22 cellular contexts compared by ENCODE assay signal in the genomic region with DNA sequence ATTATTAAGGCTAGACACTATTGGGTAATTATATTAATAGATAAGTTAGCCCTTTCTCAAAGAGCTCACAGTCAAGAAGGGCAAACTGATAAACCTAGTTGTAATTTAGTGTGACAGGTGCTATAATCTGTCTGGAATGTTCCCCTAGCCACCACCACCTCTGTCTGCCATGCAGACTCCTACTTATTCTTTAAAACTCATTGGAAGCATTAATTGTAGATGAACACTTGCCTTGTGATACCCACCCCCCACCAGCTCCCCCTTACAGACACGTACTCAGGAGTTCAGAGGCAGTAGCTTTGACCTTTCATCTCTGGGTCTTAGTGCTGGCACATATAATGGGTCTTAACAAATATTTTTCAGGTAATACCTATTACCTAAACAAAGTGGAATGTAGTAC.
DNase-seq lines count a peak whose midpoint lies in the region; ATAC-seq, FAIRE-seq and TF ChIP-seq lines count a peak whose summit lies in the region.
"Had no signal": no experiment of that assay in that cellular context is flagged by ENCODE, and none has a peak within 500 bp of the region (broad histone marks: within the 10 kb centered on the region; RNA-seq: fewer than 3 reads in every experiment).

No MANE protein-coding gene starts in this region.

- DNase-seq in astrocyte (ENCODE audit: low read depth) (peak; percentile 14), hepatocyte (ENCODE audit: low spot score) (no peak), mesothelial cell of epicardium (ENCODE audit: low spot score in 2 of 2, unreplicated experiment in 2 of 2) (no peak), smooth muscle cell (lab: John Stamatoyannopoulos, UW; ENCODE audit: unreplicated experiment) (no peak)
- no peak for DNase-seq in activated T-cell treated with anti-CD3 and anti-CD28 coated beads, Interleukin-2, amount 50 U/mL, for 4 hours
- no peak for DNase-seq in activated T-helper 1 cell treated with anti-CD3 and anti-CD28 coated beads, Interleukin-12 subunit alpha, Interleukin-12 subunit beta, Interleukin-2, Interleukin-4 antibody, amounts not matched to agents 30 ng/mL and 10 ng/mL and 1 ng/mL, durations not matched to agents 14 hours and 24 hours and 36 hours (ENCODE audit: low spot score)
- DNase-seq: ACHN; BE2C; C1 segment of cervical spinal cord; CD4-positive, CD25-positive, alpha-beta regulatory T cell; CD8-positive, alpha-beta memory T cell; COR-L47; GM23248 had no signal

- no peaks in the 10 kb centered on the region for H3F3A ChIP-seq in smooth muscle cell (ENCODE audit: low read depth)

- H3K9me2 ChIP-seq in hepatocyte (replicated peaks; ENCODE audit: insufficient read depth) = no peaks in the 10 kb centered on the region

- H3K4me1 Mint-ChIP-seq in astrocyte (ENCODE audit: low read depth, unreplicated experiment) (peaks cover 45% of the 10 kb centered on the region), mesothelial cell of epicardium (peaks cover 62% of the 10 kb centered on the region)
- H3K4me1 Mint-ChIP-seq in activated T-cell treated with anti-CD3 and anti-CD28 coated beads, Interleukin-2, amount 50 U/mL, for 4 hours (ENCODE audit: low read depth) = no peaks in the 10 kb centered on the region
- no peaks in the 10 kb centered on the region for H3K4me1 Mint-ChIP-seq in activated T-helper 1 cell treated with anti-CD3 and anti-CD28 coated beads, Interleukin-12 subunit alpha, Interleukin-12 subunit beta, Interleukin-2, Interleukin-4 antibody, amounts not matched to agents 30 ng/mL and 10 ng/mL and 1 ng/mL, durations not matched to agents 14 hours and 24 hours and 36 hours (ENCODE audit: low read depth)
- H3K4me1 Mint-ChIP-seq: CD4-positive, CD25-positive, alpha-beta regulatory T cell; CD8-positive, alpha-beta memory T cell had no signal

- intact Hi-C loops in activated T-helper 1 cell treated with anti-CD3 and anti-CD28 coated beads, Interleukin-12 subunit alpha, Interleukin-12 subunit beta, Interleukin-2, Interleukin-4 antibody, amounts not matched to agents 30 ng/mL and 10 ng/mL and 1 ng/mL, durations not matched to agents 14 hours and 24 hours and 36 hours (cut with micrococcal nuclease) = no loop called here

- no peak for FAIRE-seq in astrocyte (lab: Jason Lieb, UNC)
- FAIRE-seq: A204.1, D721Med, G401.6, GM12892, GM18507 had no signal

- H3K27ac Mint-ChIP-seq in astrocyte (ENCODE audit: unreplicated experiment) = peak overlapping the region; percentile 2
- H3K27ac Mint-ChIP-seq in mesothelial cell of epicardium = peak overlapping the region; percentile 88
- no peak overlapping the region for H3K27ac Mint-ChIP-seq in activated T-helper 1 cell treated with anti-CD3 and anti-CD28 coated beads, Interleukin-12 subunit alpha, Interleukin-12 subunit beta, Interleukin-2, Interleukin-4 antibody, amounts not matched to agents 30 ng/mL and 10 ng/mL and 1 ng/mL, durations not matched to agents 14 hours and 24 hours and 36 hours
- H3K27ac Mint-ChIP-seq: CD4-positive, CD25-positive, alpha-beta regulatory T cell; CD8-positive, alpha-beta memory T cell had no signal

- no peak overlapping the region for H3K4me2 ChIP-seq in astrocyte (ENCODE audit: low read length)
- no peak overlapping the region for H3K4me2 ChIP-seq in hepatocyte
- no peak overlapping the region for H3K4me2 ChIP-seq in smooth muscle cell

- H3K36me3 Mint-ChIP-seq in astrocyte (ENCODE audit: low read depth, unreplicated experiment) (no peaks in the 10 kb centered on the region), mesothelial cell of epicardium (peaks cover 1% of the 10 kb centered on the region)
- H3K36me3 Mint-ChIP-seq in activated T-cell treated with anti-CD3 and anti-CD28 coated beads, Interleukin-2, amount 50 U/mL, for 4 hours (ENCODE audit: insufficient read depth) = no peaks in the 10 kb centered on the region
- no peaks in the 10 kb centered on the region for H3K36me3 Mint-ChIP-seq in activated T-helper 1 cell treated with anti-CD3 and anti-CD28 coated beads, Interleukin-12 subunit alpha, Interleukin-12 subunit beta, Interleukin-2, Interleukin-4 antibody, amounts not matched to agents 30 ng/mL and 10 ng/mL and 1 ng/mL, durations not matched to agents 14 hours and 24 hours and 36 hours (ENCODE audit: low read depth)
- H3K36me3 Mint-ChIP-seq: CD4-positive, CD25-positive, alpha-beta regulatory T cell had no signal

- H3K27me3 Mint-ChIP-seq in astrocyte (ENCODE audit: low read depth, unreplicated experiment) (no peaks in the 10 kb centered on the region), mesothelial cell of epicardium (ENCODE audit: low read depth) (no peaks in the 10 kb centered on the region)
- no peaks in the 10 kb centered on the region for H3K27me3 Mint-ChIP-seq in activated T-cell treated with anti-CD3 and anti-CD28 coated beads, Interleukin-2, amount 50 U/mL, for 4 hours (ENCODE audit: low read depth)
- H3K27me3 Mint-ChIP-seq in activated T-helper 1 cell treated with anti-CD3 and anti-CD28 coated beads, Interleukin-12 subunit alpha, Interleukin-12 subunit beta, Interleukin-2, Interleukin-4 antibody, amounts not matched to agents 30 ng/mL and 10 ng/mL and 1 ng/mL, durations not matched to agents 14 hours and 24 hours and 36 hours (ENCODE audit: insufficient read depth) = no peaks in the 10 kb centered on the region

- ATAC-seq in HG03571 (IDR thresholded peaks at IDR 0.05; ENCODE audit: unreplicated experiment) (no peak), HG03342 (IDR thresholded peaks at IDR 0.05; ENCODE audit: unreplicated experiment) (no peak)
- no peak for ATAC-seq in activated T-cell treated with anti-CD3 and anti-CD28 coated beads, Interleukin-2, amount 50 U/mL, for 4 hours

- no peak for TF ChIP-seq CTCF in astrocyte (IDR thresholded peaks at IDR 0.05; ENCODE audit: insufficient read depth, low read depth, low read length)
- TF ChIP-seq CTCF in hepatocyte (IDR thresholded peaks at IDR 0.05; ENCODE audit: poor library complexity) = no peak
- TF ChIP-seq CTCF in mesothelial cell of epicardium (IDR thresholded peaks at IDR 0.05; ENCODE audit: unreplicated experiment) = no peak
- TF ChIP-seq CTCF in smooth muscle cell (IDR thresholded peaks at IDR 0.05; ENCODE audit: borderline replicate concordance, insufficient read depth, poor library complexity, severe bottlenecking) = no peak

- no peak overlapping the region for H3K27ac ChIP-seq in astrocyte (ENCODE audit: low read depth, low read length)
- peak overlapping the region; percentile 17 for H3K27ac ChIP-seq in hepatocyte
- peak overlapping the region; percentile 96 for H3K27ac ChIP-seq in smooth muscle cell (ENCODE audit: low read depth)
- H3K27ac ChIP-seq: GM23248, HL-60 had no signal

- H3K27me3 ChIP-seq in astrocyte (ENCODE audit: insufficient read depth, low read length) = no peaks in the 10 kb centered on the region
- no peaks in the 10 kb centered on the region for H3K27me3 ChIP-seq in hepatocyte
- H3K27me3 ChIP-seq in smooth muscle cell (ENCODE audit: low read depth) = no peaks in the 10 kb centered on the region
- H3K27me3 ChIP-seq: BE2C had no signal

- no peaks in the 10 kb centered on the region for H3K9me3 ChIP-seq in astrocyte (ENCODE audit: insufficient read depth, low read depth, low read length)
- H3K9me3 ChIP-seq in hepatocyte (ENCODE audit: low read depth) = no peaks in the 10 kb centered on the region
- H3K9me3 ChIP-seq in smooth muscle cell (replicated peaks; ENCODE audit: low read depth) = no peaks in the 10 kb centered on the region
- H3K9me3 ChIP-seq: BE2C, HAP-1 had no signal

- no peak overlapping the region for H3K4me3 ChIP-seq in astrocyte (ENCODE audit: insufficient read depth, low read depth, low read length)
- H3K4me3 ChIP-seq in hepatocyte = no peak overlapping the region
- H3K4me3 ChIP-seq in smooth muscle cell = no peak overlapping the region
- H3K4me3 ChIP-seq: GM23248, HAP-1 had no signal

- H2AFZ ChIP-seq in astrocyte (ENCODE audit: low read depth, low read length) = no peak overlapping the region
- no peak overlapping the region for H2AFZ ChIP-seq in hepatocyte
- no peak overlapping the region for H2AFZ ChIP-seq in smooth muscle cell (ENCODE audit: low read depth)
- H2AFZ ChIP-seq: GM23248 had no signal

- no peak overlapping the region for H3K4me3 Mint-ChIP-seq in astrocyte (ENCODE audit: unreplicated experiment)
- H3K4me3 Mint-ChIP-seq in mesothelial cell of epicardium = no peak overlapping the region
- no peak overlapping the region for H3K4me3 Mint-ChIP-seq in activated T-cell treated with anti-CD3 and anti-CD28 coated beads, Interleukin-2, amount 50 U/mL, for 4 hours
- H3K4me3 Mint-ChIP-seq in activated T-helper 1 cell treated with anti-CD3 and anti-CD28 coated beads, Interleukin-12 subunit alpha, Interleukin-12 subunit beta, Interleukin-2, Interleukin-4 antibody, amounts not matched to agents 30 ng/mL and 10 ng/mL and 1 ng/mL, durations not matched to agents 14 hours and 24 hours and 36 hours = no peak overlapping the region
- H3K4me3 Mint-ChIP-seq: CD4-positive, CD25-positive, alpha-beta regulatory T cell; CD8-positive, alpha-beta memory T cell had no signal

- H3K4me1 ChIP-seq in astrocyte (ENCODE audit: insufficient read depth, low read length) (peaks cover 7% of the 10 kb centered on the region), hepatocyte (ENCODE audit: insufficient read depth) (no peaks in the 10 kb centered on the region), smooth muscle cell (ENCODE audit: low read depth) (peaks cover 16% of the 10 kb centered on the region)
- H3K4me1 ChIP-seq: BE2C, HAP-1 had no signal

- H4K20me1 ChIP-seq in astrocyte (ENCODE audit: insufficient read depth, low read length) = no peaks in the 10 kb centered on the region
- no peaks in the 10 kb centered on the region for H4K20me1 ChIP-seq in hepatocyte (ENCODE audit: insufficient read depth, poor library complexity, severe bottlenecking)
- no peaks in the 10 kb centered on the region for H4K20me1 ChIP-seq in smooth muscle cell (ENCODE audit: low read depth)

- H3K36me3 ChIP-seq in astrocyte (ENCODE audit: insufficient read depth, low read length) (no peaks in the 10 kb centered on the region), hepatocyte (replicated peaks; ENCODE audit: insufficient read depth, low read depth) (no peaks in the 10 kb centered on the region), smooth muscle cell (ENCODE audit: low read depth) (no peaks in the 10 kb centered on the region)
- H3K36me3 ChIP-seq: BE2C, HAP-1 had no signal

- no peaks in the 10 kb centered on the region for H3K79me2 ChIP-seq in astrocyte (ENCODE audit: insufficient read depth, low read length)
- H3K79me2 ChIP-seq in hepatocyte = no peaks in the 10 kb centered on the region
- no peaks in the 10 kb centered on the region for H3K79me2 ChIP-seq in smooth muscle cell (ENCODE audit: low read depth)

- H3K9ac ChIP-seq in astrocyte (ENCODE audit: low read length) (no peak overlapping the region), smooth muscle cell (ENCODE audit: low read depth) (no peak overlapping the region)
- H3K9ac ChIP-seq: GM23248 had no signal

- peaks cover 1% of the 10 kb centered on the region for H3K9me3 Mint-ChIP-seq in astrocyte (ENCODE audit: unreplicated experiment)
- peaks cover 3% of the 10 kb centered on the region for H3K9me3 Mint-ChIP-seq in mesothelial cell of epicardium
- no peaks in the 10 kb centered on the region for H3K9me3 Mint-ChIP-seq in activated T-cell treated with anti-CD3 and anti-CD28 coated beads, Interleukin-2, amount 50 U/mL, for 4 hours
- no peaks in the 10 kb centered on the region for H3K9me3 Mint-ChIP-seq in activated T-helper 1 cell treated with anti-CD3 and anti-CD28 coated beads, Interleukin-12 subunit alpha, Interleukin-12 subunit beta, Interleukin-2, Interleukin-4 antibody, amounts not matched to agents 30 ng/mL and 10 ng/mL and 1 ng/mL, durations not matched to agents 14 hours and 24 hours and 36 hours
- H3K9me3 Mint-ChIP-seq: CD4-positive, CD25-positive, alpha-beta regulatory T cell; CD8-positive, alpha-beta memory T cell had no signal

- WGBS in hepatocyte (ENCODE audit: low lambda C conversion rate, missing lambda C conversion rate) = 38% methylated on average over 1 of the region's 1 CpG
- 82% methylated on average over 1 of the region's 1 CpG for WGBS in smooth muscle cell (ENCODE audit: low lambda C conversion rate)
